ENCODE assay signal across 16 cellular contexts in the genomic region with DNA sequence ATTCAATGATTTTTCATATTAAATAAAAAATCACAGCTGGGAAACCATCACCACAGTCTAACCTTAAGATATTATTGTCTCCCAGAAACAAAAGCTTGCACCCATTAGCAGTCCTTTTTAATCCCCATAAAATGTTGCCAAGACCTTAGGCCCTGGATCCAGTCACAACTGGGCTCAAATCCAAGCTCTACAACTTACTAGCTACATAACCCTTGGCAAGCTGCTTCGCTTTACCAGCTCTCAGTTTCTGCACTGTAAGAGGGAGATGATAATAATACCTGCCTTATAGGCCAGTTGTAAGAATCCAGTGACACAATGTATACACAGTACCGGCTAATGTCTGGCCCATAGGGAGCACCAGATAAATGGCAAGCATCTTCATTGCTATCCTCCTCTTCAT.
A peak's percentile ranks its signal among the peaks of the same experiment; 100 is the strongest.
DNase-seq lines count a peak whose midpoint lies in the region; TF ChIP-seq lines count a peak whose summit lies in the region.
"Had no signal": no experiment of that assay in that cellular context is flagged by ENCODE, and none has a peak within 500 bp of the region (broad histone marks: within the 10 kb centered on the region; RNA-seq: fewer than 3 reads in every experiment).

No MANE protein-coding gene starts in this region.

- no peaks in the 10 kb centered on the region for H3K36me3 ChIP-seq in breast epithelium
- H3K36me3 ChIP-seq: esophagus muscularis mucosa, tibial nerve had no signal

- CTCF ChIA-PET in Calu3 (lab: Charles Lee), result no interaction called here

- in situ Hi-C loops in astrocyte of the cerebellum (cut with HindIII; ENCODE audit: low sequenced_read_pairs), result no loop called here

- no peaks in the 10 kb centered on the region for H3K36me3 Mint-ChIP-seq in Calu3 (ENCODE audit: insufficient read depth, unreplicated experiment)
- H3K36me3 Mint-ChIP-seq: CD4-positive, alpha-beta memory T cell; stimulated activated naive B cell treated with anti-CD40 and anti-IgM and Interleukin-4, amounts not matched to agents 10 μg/mL and 1 μg/mL and 100 μg/mL, for 72 hours had no signal

- no peak overlapping the region for H3K27ac Mint-ChIP-seq in Calu3 (ENCODE audit: unreplicated experiment)
- H3K27ac Mint-ChIP-seq: CD4-positive, alpha-beta memory T cell; stimulated activated naive B cell treated with anti-CD40 and anti-IgM and Interleukin-4, amounts not matched to agents 10 μg/mL and 1 μg/mL and 100 μg/mL, for 72 hours had no signal

- no peak overlapping the region for H3K4me3 Mint-ChIP-seq in Calu3 (ENCODE audit: low read depth, unreplicated experiment)
- H3K4me3 Mint-ChIP-seq: CD4-positive, alpha-beta memory T cell; stimulated activated naive B cell treated with anti-CD40 and anti-IgM and Interleukin-4, amounts not matched to agents 10 μg/mL and 1 μg/mL and 100 μg/mL, for 72 hours had no signal

- BruUV-seq in Calu3 (replicated peaks; lab: Mats Ljungman, UMichigan), result no TSS peak

- peaks cover 0 to 12% of the 10 kb centered on the region in 2 donors for H3K27me3 ChIP-seq in breast epithelium
- H3K27me3 ChIP-seq: esophagus muscularis mucosa, tibial nerve had no signal

- H3K27me3 Mint-ChIP-seq in Calu3 (ENCODE audit: unreplicated experiment), result no peaks in the 10 kb centered on the region
- H3K27me3 Mint-ChIP-seq: CD4-positive, alpha-beta memory T cell had no signal

- DNase-seq in AG08395 (ENCODE audit: low spot score) (peak; percentile 32), LNCaP clone FGC (ENCODE audit: low read depth) (peak; percentile 31), astrocyte of the cerebellum (ENCODE audit: low read depth) (peak; percentile 46), medulla oblongata (ENCODE audit: extremely low spot score) (peak; percentile 9), LoVo (ENCODE audit: low spot score) (no peak), Calu3 (no peak), breast epithelium (ENCODE audit: low spot score in 2 of 2) (no peak)
- DNase-seq in stimulated activated CD4-positive, alpha-beta T cell treated with anti-CD3 and anti-CD28 coated beads, Interleukin-4, amount 100 ng/mL, for 24 hours, result no peak
- DNase-seq: CD4-positive, alpha-beta memory T cell; NCI-H1105; NCI-H774; stimulated activated CD4-positive, alpha-beta T cell treated with anti-CD3 and anti-CD28 coated beads, Interleukin-15, amount 100 ng/mL, for 24 hours; stimulated activated naive B cell treated with anti-CD40 and anti-IgM and Interleukin-4, amounts not matched to agents 10 μg/mL and 1 μg/mL and 100 μg/mL, for 72 hours had no signal

- H3K4me3 ChIP-seq in LNCaP clone FGC (ENCODE audit: low read depth, low read length), result no peak overlapping the region
- no peak overlapping the region for H3K4me3 ChIP-seq in astrocyte of the cerebellum (ENCODE audit: low read depth, low read length)
- no peak overlapping the region for H3K4me3 ChIP-seq in breast epithelium
- H3K4me3 ChIP-seq: esophagus muscularis mucosa, SK-N-MC, tibial nerve had no signal

- H3K9me3 ChIP-seq in breast epithelium, result no peaks in the 10 kb centered on the region
- H3K9me3 ChIP-seq: esophagus muscularis mucosa, tibial nerve had no signal

- intact Hi-C loops in Calu3 (cut with micrococcal nuclease; ENCODE audit: unreplicated experiment), result no loop called here
- intact Hi-C loops in breast epithelium (cut with DNase I; ENCODE audit: low total_unique reads), result no loop called here

- peaks cover 5% of the 10 kb centered on the region for H3K9me3 Mint-ChIP-seq in Calu3 (ENCODE audit: low read depth, unreplicated experiment)
- H3K9me3 Mint-ChIP-seq: stimulated activated naive B cell treated with anti-CD40 and anti-IgM and Interleukin-4, amounts not matched to agents 10 μg/mL and 1 μg/mL and 100 μg/mL, for 72 hours had no signal

- no peaks in the 10 kb centered on the region for H3K4me1 ChIP-seq in breast epithelium
- H3K4me1 ChIP-seq: tibial nerve had no signal

- no peaks in the 10 kb centered on the region for H3K4me1 Mint-ChIP-seq in Calu3 (ENCODE audit: low read depth, unreplicated experiment)
- H3K4me1 Mint-ChIP-seq: CD4-positive, alpha-beta memory T cell; stimulated activated naive B cell treated with anti-CD40 and anti-IgM and Interleukin-4, amounts not matched to agents 10 μg/mL and 1 μg/mL and 100 μg/mL, for 72 hours had no signal

- TF ChIP-seq CTCF in LNCaP clone FGC (IDR thresholded peaks at IDR 0.05; ENCODE audit: control insufficient read depth, extremely low read depth, insufficient read depth) (no peak), astrocyte of the cerebellum (IDR thresholded peaks at IDR 0.05; ENCODE audit: low read depth, low read length, missing control alignments) (no peak), Calu3 (IDR thresholded peaks at IDR 0.05; ENCODE audit: unreplicated experiment) (no peak), breast epithelium (IDR thresholded peaks at IDR 0.05) (no peak)

- H3K27ac ChIP-seq in breast epithelium, result no peak overlapping the region
- H3K27ac ChIP-seq: esophagus muscularis mucosa, SK-N-MC, tibial nerve had no signal

- TF ChIP-seq POLR2A in breast epithelium (IDR thresholded peaks at IDR 0.05), result no peak

Comparison
In these comparisons a context has a peak if more than half of its experiments do, and no peak if none do; other contexts are left out.
1. DNase-seq: peak in AG08395 (single experiment), LNCaP clone FGC (single experiment), astrocyte of the cerebellum (single experiment) and medulla oblongata (single experiment); none in LoVo (single experiment), stimulated activated CD4-positive, alpha-beta T cell treated with anti-CD3 and anti-CD28 coated beads, Interleukin-4, amount 100 ng/mL, for 24 hours (single experiment), Calu3 (single experiment) and breast epithelium (0 of 2).